ENCODE assay signal across 1 cellular context in genomic region chr1:78833491-78833890, GRCh38.
TF ChIP-seq lines count a peak whose summit lies in the region.

No MANE protein-coding gene starts in this region.

TF ChIP-seq in HepG2, 621 proteins besides CTCF, POLR2A, EP300 and RAD21 (continued from another document):
- TF ChIP-seq, protein P1, sequence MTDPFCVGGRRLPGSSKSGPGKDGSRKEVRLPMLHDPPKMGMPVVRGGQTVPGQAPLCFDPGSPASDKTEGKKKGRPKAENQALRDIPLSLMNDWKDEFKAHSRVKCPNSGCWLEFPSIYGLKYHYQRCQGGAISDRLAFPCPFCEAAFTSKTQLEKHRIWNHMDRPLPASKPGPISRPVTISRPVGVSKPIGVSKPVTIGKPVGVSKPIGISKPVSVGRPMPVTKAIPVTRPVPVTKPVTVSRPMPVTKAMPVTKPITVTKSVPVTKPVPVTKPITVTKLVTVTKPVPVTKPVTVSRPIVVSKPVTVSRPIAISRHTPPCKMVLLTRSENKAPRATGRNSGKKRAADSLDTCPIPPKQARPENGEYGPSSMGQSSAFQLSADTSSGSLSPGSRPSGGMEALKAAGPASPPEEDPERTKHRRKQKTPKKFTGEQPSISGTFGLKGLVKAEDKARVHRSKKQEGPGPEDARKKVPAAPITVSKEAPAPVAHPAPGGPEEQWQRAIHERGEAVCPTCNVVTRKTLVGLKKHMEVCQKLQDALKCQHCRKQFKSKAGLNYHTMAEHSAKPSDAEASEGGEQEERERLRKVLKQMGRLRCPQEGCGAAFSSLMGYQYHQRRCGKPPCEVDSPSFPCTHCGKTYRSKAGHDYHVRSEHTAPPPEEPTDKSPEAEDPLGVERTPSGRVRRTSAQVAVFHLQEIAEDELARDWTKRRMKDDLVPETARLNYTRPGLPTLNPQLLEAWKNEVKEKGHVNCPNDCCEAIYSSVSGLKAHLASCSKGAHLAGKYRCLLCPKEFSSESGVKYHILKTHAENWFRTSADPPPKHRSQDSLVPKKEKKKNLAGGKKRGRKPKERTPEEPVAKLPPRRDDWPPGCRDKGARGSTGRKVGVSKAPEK (CRISPR knock-in tag; IDR thresholded peaks at IDR 0.05; ENCODE audit: borderline replicate concordance), result no peak
- TF ChIP-seq HOXA3 (CRISPR knock-in tag; IDR thresholded peaks at IDR 0.05), result no peak
